1 cellular context compared by ENCODE assay signal in the genomic region with DNA sequence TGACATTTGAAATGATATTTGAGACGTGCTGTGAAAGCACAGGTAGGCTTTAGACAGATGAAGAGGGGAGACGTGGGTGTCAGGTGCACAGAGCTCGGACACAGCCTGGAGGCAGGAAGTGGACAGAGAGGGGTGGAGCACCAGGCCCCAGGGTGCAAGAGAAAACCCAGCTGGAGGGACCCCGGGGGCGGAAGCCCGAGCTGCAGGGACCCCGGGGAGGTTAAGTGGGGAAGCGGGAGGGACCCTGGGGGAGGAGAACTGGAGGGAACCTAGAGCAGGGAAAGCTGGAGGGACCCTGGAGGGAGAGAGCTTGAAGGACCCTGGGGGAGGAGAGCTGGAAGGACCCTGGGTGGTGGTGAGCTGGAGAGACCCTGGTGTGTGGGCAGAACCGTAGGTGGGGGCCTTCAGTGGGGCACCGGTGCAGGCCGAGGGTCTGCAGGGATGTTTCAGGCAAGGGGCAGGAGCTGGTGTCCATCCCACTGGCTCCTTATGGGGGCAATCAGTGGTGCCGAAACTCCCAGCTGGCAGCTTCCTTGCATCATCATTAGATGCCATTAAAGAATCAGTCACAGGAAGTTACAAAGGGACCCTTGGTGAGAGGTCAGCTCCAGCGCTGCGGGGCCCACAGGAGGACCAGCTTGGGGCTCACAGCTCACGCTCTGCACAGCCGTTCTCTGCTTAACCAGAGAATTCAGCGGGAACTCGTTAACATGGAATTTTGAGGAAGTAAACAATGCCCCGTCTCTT.
TF ChIP-seq lines count a peak whose summit lies in the region.

No MANE protein-coding gene starts in this region.

TF ChIP-seq in K562, 482 proteins besides CTCF, POLR2A, EP300 and RAD21:
- TF ChIP-seq ZNF586 (CRISPR knock-in tag; conservative IDR thresholded peaks at IDR 0.05) (no peak), CCAR2 (IDR thresholded peaks at IDR 0.05; ENCODE audit: low read depth, low read length) (no peak), RFX7 (CRISPR knock-in tag; IDR thresholded peaks at IDR 0.05) (no peak), ZNF23 (CRISPR knock-in tag; IDR thresholded peaks at IDR 0.05) (no peak), ZNF436 (CRISPR knock-in tag; IDR thresholded peaks at IDR 0.05) (no peak), NELFE (IDR thresholded peaks at IDR 0.05; ENCODE audit: insufficient read depth, insufficient read length) (no peak), ZNF785 (CRISPR knock-in tag; IDR thresholded peaks at IDR 0.05) (no peak), SPI1 (IDR thresholded peaks at IDR 0.05; ENCODE audit: borderline replicate concordance, low read depth, low read length) (no peak), ZSCAN29 (IDR thresholded peaks at IDR 0.05) (no peak), ZNF175 (CRISPR knock-in tag; IDR thresholded peaks at IDR 0.05; ENCODE audit: low read depth) (no peak), ZBTB7A (IDR thresholded peaks at IDR 0.05; ENCODE audit: borderline replicate concordance, control insufficient read depth, low read depth, low read length) (no peak), SMC3 (conservative IDR thresholded peaks at IDR 0.05; ENCODE audit: insufficient read depth, low read depth, low read length) (no peak), ZEB2 (IDR thresholded peaks at IDR 0.05) (no peak), OTX1 (CRISPR knock-in tag; IDR thresholded peaks at IDR 0.05) (no peak)
- TF ChIP-seq, protein P1, sequence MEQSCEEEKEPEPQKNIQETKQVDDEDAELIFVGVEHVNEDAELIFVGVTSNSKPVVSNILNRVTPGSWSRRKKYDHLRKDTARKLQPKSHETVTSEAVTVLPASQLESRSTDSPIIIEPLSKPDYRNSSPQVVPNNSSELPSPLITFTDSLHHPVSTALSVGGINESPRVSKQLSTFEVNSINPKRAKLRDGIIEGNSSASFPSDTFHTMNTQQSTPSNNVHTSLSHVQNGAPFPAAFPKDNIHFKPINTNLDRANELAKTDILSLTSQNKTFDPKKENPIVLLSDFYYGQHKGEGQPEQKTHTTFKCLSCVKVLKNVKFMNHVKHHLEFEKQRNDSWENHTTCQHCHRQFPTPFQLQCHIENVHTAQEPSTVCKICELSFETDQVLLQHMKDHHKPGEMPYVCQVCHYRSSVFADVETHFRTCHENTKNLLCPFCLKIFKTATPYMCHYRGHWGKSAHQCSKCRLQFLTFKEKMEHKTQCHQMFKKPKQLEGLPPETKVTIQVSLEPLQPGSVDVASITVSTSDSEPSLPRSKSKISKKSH (CRISPR knock-in tag; IDR thresholded peaks at IDR 0.05), result no peak
